ENCODE assay signal across 7 cellular contexts in genomic region chr3:50351318-50351687, GRCh38. TPM values are rescaled to one million over a fixed set of nuclear protein-coding genes. Genes with fewer than 3 reads are reported as not detected.
A peak's percentile ranks its signal among the peaks of the same experiment; 100 is the strongest.
DNase-seq lines count a peak whose midpoint lies in the region; ATAC-seq and TF ChIP-seq lines count a peak whose summit lies in the region.

No MANE protein-coding gene starts in this region.

- H3K9me3 ChIP-seq in iPS-15b (ENCODE audit: control insufficient read depth, insufficient read depth, low read length), result no peaks in the 10 kb centered on the region

- peak overlapping the region; percentile 100 for H3K4me3 ChIP-seq in iPS-15b (ENCODE audit: low read depth, low read length)

- H3K4me1 Mint-ChIP-seq in HFFc6 (ENCODE audit: low read depth), result peaks cover 45% of the 10 kb centered on the region
- H3K4me1 Mint-ChIP-seq in activated CD8-positive, alpha-beta T cell treated with anti-CD3 and anti-CD28 coated beads, Interleukin-2, amount 10 ng/mL, durations not matched to agents 7 days and 5 days (ENCODE audit: low read depth), result peaks cover 67% of the 10 kb centered on the region
- peaks cover 47 to 84% of the 10 kb centered on the region in 2 donors for H3K4me1 Mint-ChIP-seq in stimulated activated naive B cell treated with anti-CD40 and anti-IgM and Interleukin-4, amounts not matched to agents 10 μg/mL and 1 μg/mL and 100 μg/mL, for 72 hours

- H3K36me3 Mint-ChIP-seq in HFFc6 (ENCODE audit: low read depth), result peaks cover 6% of the 10 kb centered on the region; the same call in 1 of the 2 replicates
- H3K36me3 Mint-ChIP-seq in activated CD8-positive, alpha-beta T cell treated with anti-CD3 and anti-CD28 coated beads, Interleukin-2, amount 10 ng/mL, durations not matched to agents 7 days and 5 days (ENCODE audit: low read depth), result peaks cover 59% of the 10 kb centered on the region
- peaks cover 24 to 48% of the 10 kb centered on the region in 2 donors for H3K36me3 Mint-ChIP-seq in stimulated activated naive B cell treated with anti-CD40 and anti-IgM and Interleukin-4, amounts not matched to agents 10 μg/mL and 1 μg/mL and 100 μg/mL, for 72 hours

- TF ChIP-seq CTCF in HFFc6 (IDR thresholded peaks at IDR 0.05), result no peak

- no peaks in the 10 kb centered on the region for H3K9me3 Mint-ChIP-seq in HFFc6
- H3K9me3 Mint-ChIP-seq in activated CD8-positive, alpha-beta T cell treated with anti-CD3 and anti-CD28 coated beads, Interleukin-2, amount 10 ng/mL, durations not matched to agents 7 days and 5 days (ENCODE audit: insufficient read depth), result no peaks in the 10 kb centered on the region
- H3K9me3 Mint-ChIP-seq in stimulated activated naive B cell treated with anti-CD40 and anti-IgM and Interleukin-4, amounts not matched to agents 10 μg/mL and 1 μg/mL and 100 μg/mL, for 72 hours, result no peaks in the 10 kb centered on the region

- POLR2A ChIA-PET in activated CD8-positive, alpha-beta T cell treated with anti-CD3 and anti-CD28 coated beads, Interleukin-2, amount 10 ng/mL, durations not matched to agents 7 days and 5 days (lab: Charles Lee), result interaction anchor here (0.9 to 3.2 kb wide), 7 partner anchors 10 to 266 kb away, joined by 3 to 35 read pairs (median 6); partner anchors contain the start of genes CISH, HYAL3, MAPKAPK3 and NAA80

- H3K4me3 Mint-ChIP-seq in HFFc6, result peak overlapping the region; percentile 97
- peak overlapping the region; percentile 96 for H3K4me3 Mint-ChIP-seq in activated CD8-positive, alpha-beta T cell treated with anti-CD3 and anti-CD28 coated beads, Interleukin-2, amount 10 ng/mL, durations not matched to agents 7 days and 5 days
- H3K4me3 Mint-ChIP-seq in stimulated activated naive B cell treated with anti-CD40 and anti-IgM and Interleukin-4, amounts not matched to agents 10 μg/mL and 1 μg/mL and 100 μg/mL, for 72 hours, result peak overlapping the region; percentile 85 to 92

- DNase-seq in HFFc6 (no peak), NCI-H526 treated with DMSO at 0.1 percent for 48 hours (lab: John Stamatoyannopoulos, UW) (no peak)
- DNase-seq in activated CD8-positive, alpha-beta T cell treated with anti-CD3 and anti-CD28 coated beads, Interleukin-2, amount 10 ng/mL, durations not matched to agents 7 days and 5 days, result no peak
- no peak for DNase-seq in stimulated activated naive B cell treated with anti-CD40 and anti-IgM and Interleukin-4, amounts not matched to agents 10 μg/mL and 1 μg/mL and 100 μg/mL, for 72 hours
- no peak for DNase-seq in activated CD4-positive, CD25-positive, alpha-beta regulatory T cell treated with anti-CD3 and anti-CD28 coated beads, Interleukin-2, amount 50 U/mL, for 72 hours

- no peak overlapping the region for H3K27ac Mint-ChIP-seq in HFFc6
- peak overlapping the region; percentile 99 for H3K27ac Mint-ChIP-seq in activated CD8-positive, alpha-beta T cell treated with anti-CD3 and anti-CD28 coated beads, Interleukin-2, amount 10 ng/mL, durations not matched to agents 7 days and 5 days
- H3K27ac Mint-ChIP-seq in stimulated activated naive B cell treated with anti-CD40 and anti-IgM and Interleukin-4, amounts not matched to agents 10 μg/mL and 1 μg/mL and 100 μg/mL, for 72 hours, result peak overlapping the region; percentile 99

- peaks cover 33% of the 10 kb centered on the region for H3K36me3 ChIP-seq in iPS-15b (ENCODE audit: control insufficient read depth, insufficient read depth, low read length)

- peaks cover 7% of the 10 kb centered on the region for H3K27me3 Mint-ChIP-seq in HFFc6 (ENCODE audit: insufficient read depth)
- no peaks in the 10 kb centered on the region for H3K27me3 Mint-ChIP-seq in activated CD8-positive, alpha-beta T cell treated with anti-CD3 and anti-CD28 coated beads, Interleukin-2, amount 10 ng/mL, durations not matched to agents 7 days and 5 days (ENCODE audit: low read depth)
- no peaks in the 10 kb centered on the region for H3K27me3 Mint-ChIP-seq in stimulated activated naive B cell treated with anti-CD40 and anti-IgM and Interleukin-4, amounts not matched to agents 10 μg/mL and 1 μg/mL and 100 μg/mL, for 72 hours

- ATAC-seq in activated CD8-positive, alpha-beta T cell treated with anti-CD3 and anti-CD28 coated beads, Interleukin-2, amount 10 ng/mL, durations not matched to agents 7 days and 5 days, result no peak
- ATAC-seq in stimulated activated naive B cell treated with anti-CD40 and anti-IgM and Interleukin-4, amounts not matched to agents 10 μg/mL and 1 μg/mL and 100 μg/mL, for 72 hours (replicated peaks), result no peak
- ATAC-seq in HG03159 (IDR thresholded peaks at IDR 0.05; ENCODE audit: unreplicated experiment), result no peak

- peaks cover 6% of the 10 kb centered on the region for H3K4me1 ChIP-seq in iPS-15b (ENCODE audit: control insufficient read depth, insufficient read depth, low read length)

- H3K27me3 ChIP-seq in iPS-15b (ENCODE audit: control insufficient read depth, insufficient read depth, low read length), result peaks cover 5% of the 10 kb centered on the region

- CTCF ChIA-PET in activated CD8-positive, alpha-beta T cell treated with anti-CD3 and anti-CD28 coated beads, Interleukin-2, amount 10 ng/mL, durations not matched to agents 7 days and 5 days (lab: Charles Lee), result interaction anchor here (1.1 to 3.2 kb wide), 5 partner anchors 10 to 262 kb away, joined by 3 to 21 read pairs (median 4); no protein-coding TSS in a partner anchor

- H3K9ac ChIP-seq in iPS-15b (ENCODE audit: low read depth, low read length), result no peak overlapping the region

RNA-seq across cellular contexts. Expression of gene CYB561D2, which starts 0.6 kb away (rescaled TPM):
- 10 to 100 TPM; 20.5 to 25.2 (median 24.0) TPM for total RNA-seq in HFFc6 (2021; fragmentation: NEBNext Ultra II Directional; extraction: Animal tissue kit (Norgen Biotek cat#: 25700))
- total RNA-seq in activated CD8-positive, alpha-beta T cell treated with anti-CD3 and anti-CD28 coated beads, Interleukin-2, amount 10 ng/mL, durations not matched to agents 7 days and 5 days, result 10 to 100 TPM; 42.5 to 43.6 TPM

RNA-seq across cellular contexts. Expression of gene NPRL2, which starts 0.7 kb away (rescaled TPM):
- total RNA-seq in HFFc6 (2021; fragmentation: NEBNext Ultra II Directional; extraction: Animal tissue kit (Norgen Biotek cat#: 25700)), result 10 to 100 TPM; 12.3 to 18.7 (median 17.4) TPM
- 10 to 100 TPM; 59.8 to 60.3 TPM for total RNA-seq in activated CD8-positive, alpha-beta T cell treated with anti-CD3 and anti-CD28 coated beads, Interleukin-2, amount 10 ng/mL, durations not matched to agents 7 days and 5 days

RNA-seq across cellular contexts. Expression of gene ZMYND10, which starts 5.8 kb away (rescaled TPM):
- total RNA-seq in HFFc6 (2021; fragmentation: NEBNext Ultra II Directional; extraction: Animal tissue kit (Norgen Biotek cat#: 25700)), result 1 to 10 TPM in 2 of 6 experiments, under 1 TPM in 3, not detected in 1; 0.78 to 1.3 (median 0.83) TPM
- 1 to 10 TPM; 5.0 to 5.1 TPM for total RNA-seq in activated CD8-positive, alpha-beta T cell treated with anti-CD3 and anti-CD28 coated beads, Interleukin-2, amount 10 ng/mL, durations not matched to agents 7 days and 5 days

RNA-seq across cellular contexts. Expression of gene TMEM115, which starts 8.0 kb away (rescaled TPM):
- 10 to 100 TPM; 51.7 to 65.7 (median 54.4) TPM for total RNA-seq in HFFc6 (2021; fragmentation: NEBNext Ultra II Directional; extraction: Animal tissue kit (Norgen Biotek cat#: 25700))
- total RNA-seq in activated CD8-positive, alpha-beta T cell treated with anti-CD3 and anti-CD28 coated beads, Interleukin-2, amount 10 ng/mL, durations not matched to agents 7 days and 5 days, result 10 to 100 TPM; 18.0 to 18.9 TPM

RNA-seq across cellular contexts. Expression of gene RASSF1, which starts 10.7 kb away (rescaled TPM):
- 10 to 100 TPM; 30.9 to 37.0 (median 34.1) TPM for total RNA-seq in HFFc6 (2021; fragmentation: NEBNext Ultra II Directional; extraction: Animal tissue kit (Norgen Biotek cat#: 25700))
- 100 to 1,000 TPM; 172 to 174 TPM for total RNA-seq in activated CD8-positive, alpha-beta T cell treated with anti-CD3 and anti-CD28 coated beads, Interleukin-2, amount 10 ng/mL, durations not matched to agents 7 days and 5 days
